22 cellular contexts compared by ENCODE assay signal in genomic region chr12:131794061-131794460, GRCh38. TPM values are rescaled to one million over a fixed set of nuclear protein-coding genes. Genes with fewer than 3 reads are reported as not detected.
"Had no signal": no experiment of that assay in that cellular context is flagged by ENCODE, and none has a peak within 500 bp of the region (broad histone marks: within the 10 kb centered on the region; RNA-seq: fewer than 3 reads in every experiment).

No MANE protein-coding gene starts in this region.

- H3K9me3 ChIP-seq: lower lobe of right lung, tibial artery had no signal

- H3K4me2 ChIP-seq: hepatocyte had no signal

- H3K27ac ChIP-seq: cardiac muscle cell, hepatocyte, lower lobe of right lung, tibial artery had no signal

- H2AFZ ChIP-seq: hepatocyte had no signal

- H3K4me1 Mint-ChIP-seq: activated naive CD8-positive, alpha-beta T cell treated with anti-CD3 and anti-CD28 coated beads, Interleukin-2, amount 10 ng/mL, durations not matched to agents 7 days and 5 days; immature natural killer cell had no signal

- H3K4me3 ChIP-seq: cardiac muscle cell, hepatocyte, lower lobe of right lung, tibial artery had no signal

- H3K79me2 ChIP-seq: hepatocyte had no signal

- DNase-seq: activated CD4-positive, alpha-beta T cell treated with anti-CD3 and anti-CD28 coated beads, Interleukin-2, amount 50 U/mL, for 4 hours; activated CD8-positive, alpha-beta memory T cell treated with anti-CD3 and anti-CD28 coated beads, Interleukin-2, amount 50 U/mL, for 48 hours; activated effector memory CD4-positive, alpha-beta T cell treated with Interleukin-2 at 50 U/mL for 16 hours; activated naive CD4-positive, alpha-beta T cell treated with anti-CD3 and anti-CD28 coated beads for 36 hours; activated naive CD8-positive, alpha-beta T cell treated with anti-CD3 and anti-CD28 coated beads, Interleukin-2, amount 10 ng/mL, durations not matched to agents 7 days and 5 days; activated T-cell treated with anti-CD3 and anti-CD28 coated beads, Interleukin-2, amount 50 U/mL, for 72 hours; amniotic stem cell; effector CD8-positive, alpha-beta T cell; immature natural killer cell; lower lobe of right lung; naive B cell; small intestine; stimulated activated CD4-positive, alpha-beta T cell treated with anti-CD3 and anti-CD28 coated beads, Interleukin-15, amount 100 ng/mL, for 24 hours; stimulated activated CD4-positive, alpha-beta T cell treated with anti-CD3 and anti-CD28 coated beads, Interleukin-2, amount 100 ng/mL, for 48 hours; stimulated activated CD8-positive, alpha-beta memory T cell treated with anti-CD3 and anti-CD28 coated beads, Interleukin-4, amount 100 ng/mL, for 48 hours; stimulated activated naive CD4-positive, alpha-beta T cell; T-cell; T-helper 9 cell; tibial artery had no signal

- H3K9me3 Mint-ChIP-seq: activated naive CD4-positive, alpha-beta T cell treated with anti-CD3 and anti-CD28 coated beads for 36 hours; activated naive CD8-positive, alpha-beta T cell treated with anti-CD3 and anti-CD28 coated beads, Interleukin-2, amount 10 ng/mL, durations not matched to agents 7 days and 5 days; activated T-cell treated with anti-CD3 and anti-CD28 coated beads, Interleukin-2, amount 50 U/mL, for 72 hours; dendritic cell treated with granulocyte-macrophage colony-stimulating factor and Interleukin-4, amounts not matched to agents 40 ng/mL and 50 ng/mL, for 4 days; immature natural killer cell; naive B cell; T-cell had no signal

- ATAC-seq: activated T-cell treated with anti-CD3 and anti-CD28 coated beads, Interleukin-2, amount 50 U/mL, for 72 hours; lower lobe of right lung; T-cell had no signal

- H3K4me3 Mint-ChIP-seq: activated naive CD4-positive, alpha-beta T cell treated with anti-CD3 and anti-CD28 coated beads for 36 hours; activated naive CD8-positive, alpha-beta T cell treated with anti-CD3 and anti-CD28 coated beads, Interleukin-2, amount 10 ng/mL, durations not matched to agents 7 days and 5 days; activated T-cell treated with anti-CD3 and anti-CD28 coated beads, Interleukin-2, amount 50 U/mL, for 72 hours; dendritic cell treated with granulocyte-macrophage colony-stimulating factor and Interleukin-4, amounts not matched to agents 40 ng/mL and 50 ng/mL, for 4 days; immature natural killer cell; T-cell had no signal

- H3K4me1 ChIP-seq: tibial artery had no signal

- H3K27me3 ChIP-seq: cardiac muscle cell, hepatocyte, tibial artery had no signal

- H3K27ac Mint-ChIP-seq: activated naive CD4-positive, alpha-beta T cell treated with anti-CD3 and anti-CD28 coated beads for 36 hours; activated naive CD8-positive, alpha-beta T cell treated with anti-CD3 and anti-CD28 coated beads, Interleukin-2, amount 10 ng/mL, durations not matched to agents 7 days and 5 days; activated T-cell treated with anti-CD3 and anti-CD28 coated beads, Interleukin-2, amount 50 U/mL, for 72 hours; dendritic cell treated with granulocyte-macrophage colony-stimulating factor and Interleukin-4, amounts not matched to agents 40 ng/mL and 50 ng/mL, for 4 days; T-cell had no signal

- H3K27me3 Mint-ChIP-seq: activated naive CD8-positive, alpha-beta T cell treated with anti-CD3 and anti-CD28 coated beads, Interleukin-2, amount 10 ng/mL, durations not matched to agents 7 days and 5 days; dendritic cell treated with granulocyte-macrophage colony-stimulating factor and Interleukin-4, amounts not matched to agents 40 ng/mL and 50 ng/mL, for 4 days; naive B cell; T-cell had no signal

RNA-seq across cellular contexts. Expression of gene MMP17, which starts 34.1 kb away (rescaled TPM):
- total RNA-seq: activated naive CD4-positive, alpha-beta T cell treated with anti-CD3 and anti-CD28 coated beads for 36 hours; activated T-cell treated with anti-CD3 and anti-CD28 coated beads, Interleukin-2, amount 50 U/mL, for 72 hours; cardiac muscle cell had no signal
